In genomic region chr19:49640113-49640898, GRCh38 we compare ENCODE assay signal across 8 cellular contexts. TPM values are rescaled to one million over a fixed set of nuclear protein-coding genes. Genes with fewer than 3 reads are reported as not detected.
A peak's percentile ranks its signal among the peaks of the same experiment; 100 is the strongest.
DNase-seq lines count a peak whose midpoint lies in the region; ATAC-seq and TF ChIP-seq lines count a peak whose summit lies in the region.

RRAS (minus strand) TSS chr19:49640143; CDS start chr19:49640098, 45 bp downstream.

- H2AK5ac ChIP-seq in trophoblast cell (ENCODE audit: low read length): peak within 1 kb of the TSS; percentile 87

- peak within 1 kb of the TSS; percentile 98 for H2BK5ac ChIP-seq in trophoblast cell (ENCODE audit: low read depth, low read length, poor library complexity)

- peak within 1 kb of the TSS; percentile 30 for H2AFZ ChIP-seq in trophoblast cell (ENCODE audit: insufficient read depth, low read length, poor library complexity)

- no peak for TF ChIP-seq CTCF in GM12875 (IDR thresholded peaks at IDR 0.05; ENCODE audit: borderline replicate concordance, insufficient read depth, low read depth, low read length)
- TF ChIP-seq CTCF in adrenal gland (IDR thresholded peaks at IDR 0.05): no peak
- TF ChIP-seq CTCF in transverse colon (IDR thresholded peaks at IDR 0.05): no peak

- intact Hi-C loops in adrenal gland (cut with DNase I): no loop called here
- intact Hi-C loops in cardiac septum (cut with DNase I): loop anchor here (2.0 kb wide), 2 partner anchors 36 to 50 kb away; partner anchors contain the start of genes PRMT1 and PRR12
- intact Hi-C loops in transverse colon (cut with DNase I; ENCODE audit: low total_unique reads): no loop called here

- H3K23ac ChIP-seq in trophoblast cell (ENCODE audit: low read length): no peak within 1 kb of the TSS

- H3K79me1 ChIP-seq in trophoblast cell (ENCODE audit: low read length): peaks cover 24% of the 10 kb centered on the region

- H3K18ac ChIP-seq in trophoblast cell (ENCODE audit: low read length): peak within 1 kb of the TSS; percentile 74

- H2BK120ac ChIP-seq in trophoblast cell (ENCODE audit: insufficient read depth, low read length, poor library complexity): peak within 1 kb of the TSS; percentile 98

- H3K9me3 ChIP-seq in adrenal gland (replicated peaks in 1 of 3) (no peaks in the 10 kb centered on the region), trophoblast cell (ENCODE audit: insufficient read depth, low read depth, low read length) (no peaks in the 10 kb centered on the region), transverse colon (no peaks in the 10 kb centered on the region)

- DNase-seq in NCI-H1436 (lab: John Stamatoyannopoulos, UW) (peak; percentile 100), T follicular helper cell (ENCODE audit: low read depth) (peak; percentile 100), adrenal gland (peak; percentile 99 to 100 (median 100)), cardiac septum (ENCODE audit: low spot score) (peak; percentile 100), trophoblast cell (peak; percentile 100), transverse colon (peak; percentile 100)

- in situ Hi-C loops in transverse colon (cut with MboI; ENCODE audit: low pct_ligation_motif_present in 1 of 4, low pct_unique_long_range_greater_than_20kb in 1 of 4, low sequenced_read_pairs in 3 of 4): no loop called here

- WGBS in adrenal gland, 4 donors: 0 to 2% (median 0%) methylated on average over 29 to 51 of the region's 51 CpGs
- WGBS in trophoblast cell (ENCODE audit: extremely low coverage, insufficient coverage, insufficient read length): no CpG with 5 or more reads among the region's 51 CpGs
- 0% methylated on average over 25 to 51 of the region's 51 CpGs for WGBS in transverse colon (ENCODE audit: low coverage in 1 of 2), 2 donors

- H3K27ac ChIP-seq in adrenal gland: peak within 1 kb of the TSS; percentile 93 to 100 (median 97)
- peak within 1 kb of the TSS; percentile 100 for H3K27ac ChIP-seq in trophoblast cell (ENCODE audit: low read depth, low read length)
- H3K27ac ChIP-seq in transverse colon: peak within 1 kb of the TSS; percentile 97 to 100 (median 100)

- H3K4me1 ChIP-seq in adrenal gland (replicated peaks in 1 of 2) (peaks cover 29 to 48% of the 10 kb centered on the region in 2 donors), trophoblast cell (ENCODE audit: control insufficient read depth in 1 of 2, insufficient read depth in 2 of 2, low read length in 2 of 2) (peaks cover 11 to 30% of the 10 kb centered on the region in 2 experiments), transverse colon (peaks cover 16 to 71% (median 49%) of the 10 kb centered on the region in 4 donors)

- H4K8ac ChIP-seq in trophoblast cell (ENCODE audit: low read depth, low read length): peak within 1 kb of the TSS; percentile 77

- H3K4me3 ChIP-seq in GM12875 (ENCODE audit: low read depth, low read length): peak within 1 kb of the TSS; percentile 62
- H3K4me3 ChIP-seq in adrenal gland: peak within 1 kb of the TSS in 3 of 4 donors; percentile 49 to 67 (median 55)
- H3K4me3 ChIP-seq in trophoblast cell (ENCODE audit: low read depth, low read length): peak within 1 kb of the TSS; percentile 73
- peak within 1 kb of the TSS; percentile 30 to 85 (median 74) for H3K4me3 ChIP-seq in transverse colon

- peak within 1 kb of the TSS; percentile 92 for H4K12ac ChIP-seq in trophoblast cell (ENCODE audit: low read depth, low read length)

- TF ChIP-seq POLR2A in adrenal gland (IDR thresholded peaks at IDR 0.05) (peak; percentile 78 to 96), transverse colon (IDR thresholded peaks at IDR 0.05) (peak; percentile 95)

- H3K4ac ChIP-seq in trophoblast cell (ENCODE audit: low read depth, low read length): peak within 1 kb of the TSS; percentile 61

- ATAC-seq in HG02798 (IDR thresholded peaks at IDR 0.05; ENCODE audit: poor library complexity, unreplicated experiment): peak; percentile 68

- H3K36me3 ChIP-seq in adrenal gland (replicated peaks in 1 of 2) (peaks cover 0 to 6% of the 10 kb centered on the region in 2 donors), trophoblast cell (ENCODE audit: control insufficient read depth in 1 of 2, insufficient read depth in 2 of 2, low read length in 2 of 2) (peaks cover 9 to 14% of the 10 kb centered on the region in 2 experiments), transverse colon (no peaks in the 10 kb centered on the region)

- H3K27me3 ChIP-seq in adrenal gland (no peaks in the 10 kb centered on the region), trophoblast cell (ENCODE audit: insufficient read depth, low read length) (no peaks in the 10 kb centered on the region), transverse colon (no peaks in the 10 kb centered on the region)

- peak within 1 kb of the TSS; percentile 86 for H2BK12ac ChIP-seq in trophoblast cell (ENCODE audit: low read length)

- peak within 1 kb of the TSS; percentile 78 for H3K14ac ChIP-seq in trophoblast cell (ENCODE audit: low read length)

- peaks cover 18% of the 10 kb centered on the region for H3K79me2 ChIP-seq in trophoblast cell (ENCODE audit: control insufficient read depth, insufficient read depth, low read length, poor library complexity)

- peak within 1 kb of the TSS; percentile 99 for H4K91ac ChIP-seq in trophoblast cell (ENCODE audit: low read depth, low read length)

- TF ChIP-seq EP300 in transverse colon (IDR thresholded peaks at IDR 0.05; ENCODE audit: low read depth): peak; percentile 61

- peak within 1 kb of the TSS; percentile 74 for H3K9ac ChIP-seq in trophoblast cell (ENCODE audit: low read length)

- H3K4me2 ChIP-seq in trophoblast cell (ENCODE audit: low read length): peak within 1 kb of the TSS; percentile 85

RNA-seq across cellular contexts. Expression of gene RRAS, which starts in this region (rescaled TPM):
- 10 to 100 TPM; 20.4 to 77.9 (median 42.3) TPM for total RNA-seq in adrenal gland
- polyA plus RNA-seq in adrenal gland: 100 to 1,000 TPM in 2 of 3 donors, 10 to 100 TPM in 1; 21.9 to 180 (median 167) TPM
- 171 TPM for total RNA-seq in cardiac septum
- polyA plus RNA-seq in trophoblast cell (2013): 43.3 and 43.8 TPM in 2 replicates
- total RNA-seq in transverse colon: 10 to 100 TPM; 31.8 to 97.6 (median 58.2) TPM

Comparison
In these comparisons a context has a peak if more than half of its experiments do, and no peak if none do; other contexts are left out.
1. Peak in every context shown above with its lines: DNase-seq, ATAC-seq, H3K4me3 ChIP-seq and H3K27ac ChIP-seq.